Comparison of ENCODE assay signal across 1 cellular context in the genomic region with DNA sequence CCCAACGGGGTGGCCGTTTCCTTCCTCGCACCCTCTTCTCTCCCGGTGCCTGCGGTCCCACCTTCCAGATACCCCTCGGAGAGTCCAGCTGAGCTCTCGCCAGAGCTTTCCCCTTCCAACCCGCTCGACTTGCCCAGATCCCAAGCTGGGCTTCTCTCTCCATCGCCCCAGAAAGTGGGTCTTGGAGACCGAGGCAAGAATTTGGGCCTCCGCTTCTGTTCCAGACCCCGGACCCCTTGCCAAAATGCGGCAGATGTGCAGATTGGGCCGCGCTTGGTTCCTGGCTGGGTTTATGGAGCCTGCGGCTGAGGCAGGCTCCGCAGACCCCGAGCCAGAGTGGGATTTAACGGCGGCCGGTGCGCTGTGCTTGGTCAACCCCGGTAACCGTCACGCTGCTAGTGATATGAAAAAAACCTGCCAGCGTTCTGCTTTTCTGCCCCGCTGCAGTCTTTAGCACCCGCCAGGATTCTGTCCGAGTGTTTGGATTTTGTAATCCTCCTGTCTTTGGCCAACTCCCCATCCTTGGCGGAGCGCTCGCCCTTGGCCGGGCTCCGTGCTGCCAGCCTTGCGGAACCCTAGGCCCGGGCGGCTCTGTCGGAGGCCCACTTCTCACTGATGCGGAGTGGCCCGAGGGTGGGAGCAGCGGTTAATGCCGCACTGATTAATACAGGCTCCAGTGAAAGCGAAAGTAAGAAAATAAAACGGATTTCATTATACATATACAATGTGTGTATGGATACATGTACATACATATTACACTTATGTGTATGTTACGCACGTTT.
TF ChIP-seq lines count a peak whose summit lies in the region.

No MANE protein-coding gene starts in this region.

TF ChIP-seq in HEK293, 187 proteins besides CTCF, POLR2A, EP300 and RAD21 (continued from another document and continues in another):
- TF ChIP-seq, protein P1, sequence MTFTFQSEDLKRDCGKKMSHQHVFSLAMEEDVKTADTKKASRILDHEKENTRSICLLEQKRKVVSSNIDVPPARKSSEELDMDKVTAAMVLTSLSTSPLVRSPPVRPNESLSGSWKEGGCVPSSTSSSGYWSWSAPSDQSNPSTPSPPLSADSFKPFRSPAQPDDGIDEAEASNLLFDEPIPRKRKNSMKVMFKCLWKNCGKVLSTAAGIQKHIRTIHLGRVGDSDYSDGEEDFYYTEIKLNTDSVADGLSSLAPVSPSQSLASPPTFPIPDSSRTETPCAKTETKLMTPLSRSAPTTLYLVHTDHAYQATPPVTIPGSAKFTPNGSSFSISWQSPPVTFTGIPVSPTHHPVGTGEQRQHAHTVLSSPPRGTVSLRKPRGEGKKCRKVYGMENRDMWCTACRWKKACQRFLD (tag by site-specific recombination; IDR thresholded peaks at IDR 0.05), result no peak
- no peak for TF ChIP-seq ZNF2 (tag by site-specific recombination; IDR thresholded peaks at IDR 0.05)
- no peak for TF ChIP-seq ZNF768 (tag by site-specific recombination; IDR thresholded peaks at IDR 0.05)
- no peak for TF ChIP-seq ZNF792 (tag by site-specific recombination; IDR thresholded peaks at IDR 0.05)
- TF ChIP-seq ZNF155 (tag by site-specific recombination; IDR thresholded peaks at IDR 0.05), result no peak
- TF ChIP-seq ZNF354C (tag by site-specific recombination; IDR thresholded peaks at IDR 0.05; ENCODE audit: borderline replicate concordance, low read depth), result no peak
- no peak; the same call in 1 of the 2 replicates for TF ChIP-seq ZNF341 (tag by site-specific recombination; IDR thresholded peaks at IDR 0.05; ENCODE audit: low read depth)
- no peak for TF ChIP-seq ZNF701 (tag by site-specific recombination; IDR thresholded peaks at IDR 0.05)
- TF ChIP-seq MEIS1 (CRISPR knock-in tag; IDR thresholded peaks at IDR 0.05; ENCODE audit: borderline replicate concordance), result no peak
- no peak for TF ChIP-seq ZNF548 (tag by site-specific recombination; IDR thresholded peaks at IDR 0.05)
- no peak for TF ChIP-seq ZNF202 (tag by site-specific recombination; IDR thresholded peaks at IDR 0.05; ENCODE audit: borderline replicate concordance)
- no peak for TF ChIP-seq ZNF112 (tag by site-specific recombination; IDR thresholded peaks at IDR 0.05)
- TF ChIP-seq ZNF169 (tag by site-specific recombination; IDR thresholded peaks at IDR 0.05), result no peak
- TF ChIP-seq, protein P2, sequence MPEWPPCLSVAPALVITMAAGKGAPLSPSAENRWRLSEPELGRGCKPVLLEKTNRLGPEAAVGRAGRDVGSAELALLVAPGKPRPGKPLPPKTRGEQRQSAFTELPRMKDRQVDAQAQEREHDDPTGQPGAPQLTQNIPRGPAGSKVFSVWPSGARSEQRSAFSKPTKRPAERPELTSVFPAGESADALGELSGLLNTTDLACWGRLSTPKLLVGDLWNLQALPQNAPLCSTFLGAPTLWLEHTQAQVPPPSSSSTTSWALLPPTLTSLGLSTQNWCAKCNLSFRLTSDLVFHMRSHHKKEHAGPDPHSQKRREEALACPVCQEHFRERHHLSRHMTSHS (tag by site-specific recombination; IDR thresholded peaks at IDR 0.05), result no peak
- TF ChIP-seq ZIC2 (tag by site-specific recombination; IDR thresholded peaks at IDR 0.05), result peak; percentile 68
- TF ChIP-seq ZNF223 (tag by site-specific recombination; IDR thresholded peaks at IDR 0.05), result no peak
- TF ChIP-seq, protein P3, sequence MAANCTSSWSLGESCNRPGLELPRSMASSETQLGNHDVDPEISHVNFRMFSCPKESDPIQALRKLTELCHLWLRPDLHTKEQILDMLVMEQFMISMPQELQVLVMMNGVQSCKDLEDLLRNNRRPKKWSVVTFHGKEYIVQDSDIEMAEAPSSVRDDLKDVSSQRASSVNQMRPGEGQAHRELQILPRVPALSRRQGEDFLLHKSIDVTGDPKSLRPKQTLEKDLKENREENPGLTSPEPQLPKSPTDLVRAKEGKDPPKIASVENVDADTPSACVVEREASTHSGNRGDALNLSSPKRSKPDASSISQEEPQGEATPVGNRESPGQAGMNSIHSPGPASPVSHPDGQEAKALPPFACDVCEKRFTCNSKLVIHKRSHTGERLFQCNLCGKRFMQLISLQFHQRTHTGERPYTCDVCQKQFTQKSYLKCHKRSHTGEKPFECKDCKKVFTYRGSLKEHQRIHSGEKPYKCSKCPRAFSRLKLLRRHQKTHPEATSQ (tag by site-specific recombination; IDR thresholded peaks at IDR 0.05), result no peak
- TF ChIP-seq ZNF23 (tag by site-specific recombination; IDR thresholded peaks at IDR 0.05; ENCODE audit: borderline replicate concordance), result no peak
- TF ChIP-seq, protein P4, sequence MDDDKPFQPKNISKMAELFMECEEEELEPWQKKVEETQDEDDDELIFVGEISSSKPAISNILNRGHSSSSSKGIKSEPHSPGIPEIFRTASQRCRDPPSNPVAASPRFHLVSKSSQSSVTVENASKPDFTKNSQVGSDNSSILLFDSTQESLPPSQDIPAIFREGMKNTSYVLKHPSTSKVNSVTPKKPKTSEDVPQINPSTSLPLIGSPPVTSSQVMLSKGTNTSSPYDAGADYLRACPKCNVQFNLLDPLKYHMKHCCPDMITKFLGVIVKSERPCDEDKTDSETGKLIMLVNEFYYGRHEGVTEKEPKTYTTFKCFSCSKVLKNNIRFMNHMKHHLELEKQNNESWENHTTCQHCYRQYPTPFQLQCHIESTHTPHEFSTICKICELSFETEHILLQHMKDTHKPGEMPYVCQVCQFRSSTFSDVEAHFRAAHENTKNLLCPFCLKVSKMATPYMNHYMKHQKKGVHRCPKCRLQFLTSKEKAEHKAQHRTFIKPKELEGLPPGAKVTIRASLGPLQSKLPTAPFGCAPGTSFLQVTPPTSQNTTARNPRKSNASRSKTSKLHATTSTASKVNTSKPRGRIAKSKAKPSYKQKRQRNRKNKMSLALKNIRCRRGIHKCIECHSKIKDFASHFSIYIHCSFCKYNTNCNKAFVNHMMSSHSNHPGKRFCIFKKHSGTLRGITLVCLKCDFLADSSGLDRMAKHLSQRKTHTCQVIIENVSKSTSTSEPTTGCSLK (tag by site-specific recombination; IDR thresholded peaks at IDR 0.05), result no peak
- TF ChIP-seq OSR2 (tag by site-specific recombination; IDR thresholded peaks at IDR 0.05), result no peak
- no peak for TF ChIP-seq ZNF140 (tag by site-specific recombination; IDR thresholded peaks at IDR 0.05)
- no peak for TF ChIP-seq ZNF610 (tag by site-specific recombination; IDR thresholded peaks at IDR 0.05; ENCODE audit: borderline replicate concordance)
- TF ChIP-seq ZNF664 (tag by site-specific recombination; IDR thresholded peaks at IDR 0.05), result no peak
- no peak for TF ChIP-seq ZNF560 (tag by site-specific recombination; IDR thresholded peaks at IDR 0.05; ENCODE audit: borderline replicate concordance)
- TF ChIP-seq ZNF292 (tag by site-specific recombination; IDR thresholded peaks at IDR 0.05; ENCODE audit: borderline replicate concordance, low read depth), result no peak
- TF ChIP-seq HOXD13 (CRISPR knock-in tag; IDR thresholded peaks at IDR 0.05; ENCODE audit: borderline replicate concordance), result no peak
- no peak for TF ChIP-seq ZFP3 (tag by site-specific recombination; IDR thresholded peaks at IDR 0.05; ENCODE audit: low read depth)
- TF ChIP-seq ZBTB17 (tag by site-specific recombination; IDR thresholded peaks at IDR 0.05), result peak; percentile 90
- TF ChIP-seq ZNF10 (tag by site-specific recombination; IDR thresholded peaks at IDR 0.05), result no peak
- no peak for TF ChIP-seq ZNF510 (tag by site-specific recombination; IDR thresholded peaks at IDR 0.05; ENCODE audit: insufficient replicate concordance)
- TF ChIP-seq, protein P5, sequence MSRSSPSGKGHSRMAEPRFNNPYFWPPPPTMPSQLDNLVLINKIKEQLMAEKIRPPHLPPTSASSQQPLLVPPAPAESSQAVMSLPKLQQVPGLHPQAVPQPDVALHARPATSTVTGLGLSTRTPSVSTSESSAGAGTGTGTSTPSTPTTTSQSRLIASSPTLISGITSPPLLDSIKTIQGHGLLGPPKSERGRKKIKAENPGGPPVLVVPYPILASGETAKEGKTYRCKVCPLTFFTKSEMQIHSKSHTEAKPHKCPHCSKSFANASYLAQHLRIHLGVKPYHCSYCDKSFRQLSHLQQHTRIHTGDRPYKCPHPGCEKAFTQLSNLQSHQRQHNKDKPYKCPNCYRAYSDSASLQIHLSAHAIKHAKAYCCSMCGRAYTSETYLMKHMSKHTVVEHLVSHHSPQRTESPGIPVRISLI (tag by site-specific recombination; IDR thresholded peaks at IDR 0.05), result no peak
- no peak for TF ChIP-seq ZNF777 (tag by site-specific recombination; IDR thresholded peaks at IDR 0.05; ENCODE audit: borderline replicate concordance)
- TF ChIP-seq, protein P6, sequence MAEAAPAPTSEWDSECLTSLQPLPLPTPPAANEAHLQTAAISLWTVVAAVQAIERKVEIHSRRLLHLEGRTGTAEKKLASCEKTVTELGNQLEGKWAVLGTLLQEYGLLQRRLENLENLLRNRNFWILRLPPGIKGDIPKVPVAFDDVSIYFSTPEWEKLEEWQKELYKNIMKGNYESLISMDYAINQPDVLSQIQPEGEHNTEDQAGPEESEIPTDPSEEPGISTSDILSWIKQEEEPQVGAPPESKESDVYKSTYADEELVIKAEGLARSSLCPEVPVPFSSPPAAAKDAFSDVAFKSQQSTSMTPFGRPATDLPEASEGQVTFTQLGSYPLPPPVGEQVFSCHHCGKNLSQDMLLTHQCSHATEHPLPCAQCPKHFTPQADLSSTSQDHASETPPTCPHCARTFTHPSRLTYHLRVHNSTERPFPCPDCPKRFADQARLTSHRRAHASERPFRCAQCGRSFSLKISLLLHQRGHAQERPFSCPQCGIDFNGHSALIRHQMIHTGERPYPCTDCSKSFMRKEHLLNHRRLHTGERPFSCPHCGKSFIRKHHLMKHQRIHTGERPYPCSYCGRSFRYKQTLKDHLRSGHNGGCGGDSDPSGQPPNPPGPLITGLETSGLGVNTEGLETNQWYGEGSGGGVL (tag by site-specific recombination; IDR thresholded peaks at IDR 0.05), result no peak
- peak; percentile 2; the same call in 1 of the 2 replicates for TF ChIP-seq ZBTB48 (tag by site-specific recombination; IDR thresholded peaks at IDR 0.05)
- no peak for TF ChIP-seq ZNF785 (tag by site-specific recombination; IDR thresholded peaks at IDR 0.05)
- no peak for TF ChIP-seq KLF10 (tag by site-specific recombination; IDR thresholded peaks at IDR 0.05)
- no peak for TF ChIP-seq ZNF514 (tag by site-specific recombination; IDR thresholded peaks at IDR 0.05)
- TF ChIP-seq ZNF37A (tag by site-specific recombination; IDR thresholded peaks at IDR 0.05), result no peak
- TF ChIP-seq ZSCAN30 (tag by site-specific recombination; IDR thresholded peaks at IDR 0.05), result 0 out of 2 replicates have a peak, but pooled peaks have one; percentile 29
- no peak for TF ChIP-seq ZNF571 (tag by site-specific recombination; IDR thresholded peaks at IDR 0.05)
- no peak; the same call in 1 of the 2 replicates for TF ChIP-seq ZFP69B (tag by site-specific recombination; IDR thresholded peaks at IDR 0.05)
- TF ChIP-seq ZNF121 (tag by site-specific recombination; IDR thresholded peaks at IDR 0.05), result peak; percentile 95
- 0 out of 2 replicates have a peak, but pooled peaks have one; percentile 4 for TF ChIP-seq ZXDB (tag by site-specific recombination; IDR thresholded peaks at IDR 0.05)
- TF ChIP-seq ZNF747 (tag by site-specific recombination; IDR thresholded peaks at IDR 0.05), result no peak
- TF ChIP-seq, protein P7, sequence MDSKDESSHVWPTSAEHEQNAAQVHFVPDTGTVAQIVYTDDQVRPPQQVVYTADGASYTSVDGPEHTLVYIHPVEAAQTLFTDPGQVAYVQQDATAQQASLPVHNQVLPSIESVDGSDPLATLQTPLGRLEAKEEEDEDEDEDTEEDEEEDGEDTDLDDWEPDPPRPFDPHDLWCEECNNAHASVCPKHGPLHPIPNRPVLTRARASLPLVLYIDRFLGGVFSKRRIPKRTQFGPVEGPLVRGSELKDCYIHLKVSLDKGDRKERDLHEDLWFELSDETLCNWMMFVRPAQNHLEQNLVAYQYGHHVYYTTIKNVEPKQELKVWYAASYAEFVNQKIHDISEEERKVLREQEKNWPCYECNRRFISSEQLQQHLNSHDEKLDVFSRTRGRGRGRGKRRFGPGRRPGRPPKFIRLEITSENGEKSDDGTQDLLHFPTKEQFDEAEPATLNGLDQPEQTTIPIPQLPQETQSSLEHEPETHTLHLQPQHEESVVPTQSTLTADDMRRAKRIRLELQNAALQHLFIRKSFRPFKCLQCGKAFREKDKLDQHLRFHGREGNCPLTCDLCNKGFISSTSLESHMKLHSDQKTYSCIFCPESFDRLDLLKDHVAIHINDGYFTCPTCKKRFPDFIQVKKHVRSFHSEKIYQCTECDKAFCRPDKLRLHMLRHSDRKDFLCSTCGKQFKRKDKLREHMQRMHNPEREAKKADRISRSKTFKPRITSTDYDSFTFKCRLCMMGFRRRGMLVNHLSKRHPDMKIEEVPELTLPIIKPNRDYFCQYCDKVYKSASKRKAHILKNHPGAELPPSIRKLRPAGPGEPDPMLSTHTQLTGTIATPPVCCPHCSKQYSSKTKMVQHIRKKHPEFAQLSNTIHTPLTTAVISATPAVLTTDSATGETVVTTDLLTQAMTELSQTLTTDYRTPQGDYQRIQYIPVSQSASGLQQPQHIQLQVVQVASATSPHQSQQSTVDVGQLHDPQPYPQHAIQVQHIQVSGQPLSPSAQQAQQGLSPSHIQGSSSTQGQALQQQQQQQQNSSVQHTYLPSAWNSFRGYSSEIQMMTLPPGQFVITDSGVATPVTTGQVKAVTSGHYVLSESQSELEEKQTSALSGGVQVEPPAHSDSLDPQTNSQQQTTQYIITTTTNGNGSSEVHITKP (tag by site-specific recombination; IDR thresholded peaks at IDR 0.05), result 0 out of 2 replicates have a peak, but pooled peaks have one; percentile 8
- TF ChIP-seq ZNF114 (tag by site-specific recombination; IDR thresholded peaks at IDR 0.05), result no peak
- TF ChIP-seq, protein P8, sequence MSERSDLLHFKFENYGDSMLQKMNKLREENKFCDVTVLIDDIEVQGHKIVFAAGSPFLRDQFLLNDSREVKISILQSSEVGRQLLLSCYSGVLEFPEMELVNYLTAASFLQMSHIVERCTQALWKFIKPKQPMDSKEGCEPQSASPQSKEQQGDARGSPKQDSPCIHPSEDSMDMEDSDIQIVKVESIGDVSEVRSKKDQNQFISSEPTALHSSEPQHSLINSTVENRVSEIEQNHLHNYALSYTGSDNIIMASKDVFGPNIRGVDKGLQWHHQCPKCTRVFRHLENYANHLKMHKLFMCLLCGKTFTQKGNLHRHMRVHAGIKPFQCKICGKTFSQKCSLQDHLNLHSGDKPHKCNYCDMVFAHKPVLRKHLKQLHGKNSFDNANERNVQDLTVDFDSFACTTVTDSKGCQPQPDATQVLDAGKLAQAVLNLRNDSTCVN (tag by site-specific recombination; optimal IDR thresholded peaks at IDR 0.05), result no peak
- TF ChIP-seq, protein P9, sequence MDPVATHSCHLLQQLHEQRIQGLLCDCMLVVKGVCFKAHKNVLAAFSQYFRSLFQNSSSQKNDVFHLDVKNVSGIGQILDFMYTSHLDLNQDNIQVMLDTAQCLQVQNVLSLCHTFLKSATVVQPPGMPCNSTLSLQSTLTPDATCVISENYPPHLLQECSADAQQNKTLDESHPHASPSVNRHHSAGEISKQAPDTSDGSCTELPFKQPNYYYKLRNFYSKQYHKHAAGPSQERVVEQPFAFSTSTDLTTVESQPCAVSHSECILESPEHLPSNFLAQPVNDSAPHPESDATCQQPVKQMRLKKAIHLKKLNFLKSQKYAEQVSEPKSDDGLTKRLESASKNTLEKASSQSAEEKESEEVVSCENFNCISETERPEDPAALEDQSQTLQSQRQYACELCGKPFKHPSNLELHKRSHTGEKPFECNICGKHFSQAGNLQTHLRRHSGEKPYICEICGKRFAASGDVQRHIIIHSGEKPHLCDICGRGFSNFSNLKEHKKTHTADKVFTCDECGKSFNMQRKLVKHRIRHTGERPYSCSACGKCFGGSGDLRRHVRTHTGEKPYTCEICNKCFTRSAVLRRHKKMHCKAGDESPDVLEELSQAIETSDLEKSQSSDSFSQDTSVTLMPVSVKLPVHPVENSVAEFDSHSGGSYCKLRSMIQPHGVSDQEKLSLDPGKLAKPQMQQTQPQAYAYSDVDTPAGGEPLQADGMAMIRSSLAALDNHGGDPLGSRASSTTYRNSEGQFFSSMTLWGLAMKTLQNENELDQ (tag by site-specific recombination; IDR thresholded peaks at IDR 0.05; ENCODE audit: low read depth), result no peak
